ENCODE assay signal across 7 cellular contexts in genomic region chr14:58280954-58281787, GRCh38. TPM values are rescaled to one million over a fixed set of nuclear protein-coding genes. Genes with fewer than 3 reads are reported as not detected.
DNase-seq lines count a peak whose midpoint lies in the region; ATAC-seq and TF ChIP-seq lines count a peak whose summit lies in the region.

No MANE protein-coding gene starts in this region.

- H3K4me3 ChIP-seq in SK-N-SH (ENCODE audit: low read depth in 2 of 2, low read length in 1 of 2) = no peak overlapping the region
- peak overlapping the region in 1 of 2 experiments; percentile 19 for H3K4me3 ChIP-seq in mesenchymal stem cell (ENCODE audit: insufficient read depth in 1 of 2, low read depth in 1 of 2, low read length in 2 of 2)

- H4K20me1 ChIP-seq in SK-N-SH (ENCODE audit: insufficient read depth) = peaks cover 28% of the 10 kb centered on the region

- H4K8ac ChIP-seq in mesenchymal stem cell (ENCODE audit: low read length) = no peak overlapping the region

- no peaks in the 10 kb centered on the region for H3K27me3 ChIP-seq in SK-N-SH (ENCODE audit: insufficient read depth)
- no peaks in the 10 kb centered on the region for H3K27me3 ChIP-seq in mesenchymal stem cell (ENCODE audit: control insufficient read depth in 1 of 2, insufficient read depth in 1 of 2, low read length in 2 of 2)

- peaks cover 5% of the 10 kb centered on the region for H3K79me1 ChIP-seq in mesenchymal stem cell (replicated peaks; ENCODE audit: low read length, poor library complexity, severe bottlenecking)

- H3K4me1 ChIP-seq in SK-N-SH (ENCODE audit: control insufficient read depth in 1 of 2, insufficient read depth in 2 of 2, low read depth in 1 of 2, low read length in 1 of 2) = peaks cover 11 to 18% of the 10 kb centered on the region in 2 experiments; a peak in 3 of 4 replicates
- H3K4me1 ChIP-seq in mesenchymal stem cell (ENCODE audit: control insufficient read depth, insufficient read depth, low read depth, low read length) = peaks cover 9% of the 10 kb centered on the region

- WGBS in SK-N-SH (ENCODE audit: low lambda C conversion rate) = 17% methylated on average over 4 of the region's 4 CpGs
- 14% methylated on average over 3 of the region's 4 CpGs for WGBS in mesenchymal stem cell

- no peak overlapping the region for H3K18ac ChIP-seq in mesenchymal stem cell (ENCODE audit: low read depth in 1 of 2, low read length in 2 of 2)

- H3K9ac ChIP-seq in SK-N-SH (peak overlapping the region; percentile 49), mesenchymal stem cell (ENCODE audit: low read length) (peak overlapping the region; percentile 94)

- peak overlapping the region; percentile 84 to 91 for H3K27ac ChIP-seq in SK-N-SH (ENCODE audit: low read depth in 2 of 2, low read length in 1 of 2)
- H3K27ac ChIP-seq in mesenchymal stem cell (ENCODE audit: low read length, poor library complexity, severe bottlenecking) = peak overlapping the region; percentile 100

- H2BK12ac ChIP-seq in mesenchymal stem cell (ENCODE audit: low read length in 2 of 2) = no peak overlapping the region

- H3K4ac ChIP-seq in mesenchymal stem cell (ENCODE audit: low read depth in 1 of 2, low read length in 2 of 2) = no peak overlapping the region

- H3K27ac Mint-ChIP-seq in type B pancreatic cell = peak overlapping the region; percentile 92

- DNase-seq in GM13976 (ENCODE audit: low spot score) (peak; percentile 45), SK-N-SH (peak; percentile 33), mesenchymal stem cell (peak; percentile 96), type B pancreatic cell (ENCODE audit: extremely low spot score, unreplicated experiment) (no peak)
- peak; percentile 3 for DNase-seq in effector CD4-positive, alpha-beta T cell
- no peak for DNase-seq in NK-92 treated with Interleukin-12 subunit alpha and Interleukin-12 subunit beta, amount 100 ng/mL, for 24 hours (lab: John Stamatoyannopoulos, UW)

- TF ChIP-seq CTCF in GM13976 (IDR thresholded peaks at IDR 0.05; ENCODE audit: borderline replicate concordance, control extremely low read depth, extremely low read depth, insufficient read depth, missing control alignments) (no peak), SK-N-SH (IDR thresholded peaks at IDR 0.05) (no peak), type B pancreatic cell (conservative IDR thresholded peaks at IDR 0.05) (no peak)

- no peaks in the 10 kb centered on the region for H3K9me3 Mint-ChIP-seq in type B pancreatic cell

- no peak overlapping the region for H4K91ac ChIP-seq in mesenchymal stem cell (ENCODE audit: low read length)

- H3K36me3 ChIP-seq in SK-N-SH (replicated peaks in 1 of 2; ENCODE audit: control insufficient read depth in 1 of 2, insufficient read depth in 2 of 2, low read length in 1 of 2) (peaks cover 43 to 74% of the 10 kb centered on the region in 2 experiments), mesenchymal stem cell (ENCODE audit: control insufficient read depth in 1 of 2, insufficient read depth in 2 of 2, low read depth in 1 of 2, low read length in 2 of 2) (peaks cover 18 to 72% of the 10 kb centered on the region in 2 experiments)

- H2AFZ ChIP-seq in SK-N-SH (ENCODE audit: low read depth) = no peak overlapping the region
- no peak overlapping the region for H2AFZ ChIP-seq in mesenchymal stem cell (ENCODE audit: low read depth, low read length)

- peak overlapping the region; percentile 46 for H3K4me3 Mint-ChIP-seq in type B pancreatic cell

- peak; percentile 77 for ATAC-seq in HG02938 (IDR thresholded peaks at IDR 0.05; ENCODE audit: unreplicated experiment)

- no peaks in the 10 kb centered on the region for H3K9me2 ChIP-seq in SK-N-SH

- in situ Hi-C loops in GM13976 (cut with MboI; ENCODE audit: low sequenced_read_pairs, unreplicated experiment) = no loop called here

- H3K14ac ChIP-seq in mesenchymal stem cell (ENCODE audit: low read length in 2 of 2) = no peak overlapping the region

- H2BK5ac ChIP-seq in mesenchymal stem cell (ENCODE audit: low read depth, low read length, poor library complexity, severe bottlenecking) = peak overlapping the region; percentile 96

- peaks cover 22% of the 10 kb centered on the region for H3K4me1 Mint-ChIP-seq in type B pancreatic cell (ENCODE audit: unreplicated experiment)

- H3K27me3 Mint-ChIP-seq in type B pancreatic cell = no peaks in the 10 kb centered on the region

- peak; percentile 58 to 62; a peak in 3 of 4 replicates for TF ChIP-seq EP300 in SK-N-SH (IDR thresholded peaks at IDR 0.05; ENCODE audit: borderline replicate concordance in 1 of 2, low read depth in 1 of 2, low read length in 1 of 2)

- H3K23ac ChIP-seq in mesenchymal stem cell (ENCODE audit: low read length in 2 of 2) = no peak overlapping the region

- peaks cover 30% of the 10 kb centered on the region for H3F3A ChIP-seq in SK-N-SH (replicated peaks; ENCODE audit: insufficient read depth)

- H3K9me3 ChIP-seq in SK-N-SH = no peaks in the 10 kb centered on the region
- no peaks in the 10 kb centered on the region for H3K9me3 ChIP-seq in mesenchymal stem cell (ENCODE audit: control insufficient read depth, low read length)

- peak overlapping the region; percentile 96 for H2AK5ac ChIP-seq in mesenchymal stem cell (ENCODE audit: low read length, severe bottlenecking)

- peaks cover 92% of the 10 kb centered on the region for H3K79me2 ChIP-seq in SK-N-SH (ENCODE audit: insufficient read depth)

- no peak overlapping the region for H2BK15ac ChIP-seq in mesenchymal stem cell (ENCODE audit: low read depth, poor library complexity, severe bottlenecking)

- H3K4me2 ChIP-seq in SK-N-SH = peak overlapping the region; percentile 21; the same call in 1 of the 2 replicates
- H3K4me2 ChIP-seq in mesenchymal stem cell (ENCODE audit: low read length, poor library complexity, severe bottlenecking) = peak overlapping the region; percentile 28

- H3K36me3 Mint-ChIP-seq in type B pancreatic cell = peaks cover 26% of the 10 kb centered on the region

- TF ChIP-seq RAD21 in SK-N-SH (IDR thresholded peaks at IDR 0.05; ENCODE audit: low read length) = no peak

- no peak overlapping the region for H2BK120ac ChIP-seq in mesenchymal stem cell (ENCODE audit: low read depth, low read length)

- CTCF ChIA-PET in SK-N-SH (lab: Yijun Ruan, JAX) = no interaction called here

- POLR2A ChIA-PET in SK-N-SH (lab: Yijun Ruan, JAX) = no interaction called here

TF ChIP-seq in SK-N-SH, 30 proteins besides CTCF, POLR2A, EP300 and RAD21 (continues in another document):
- TF ChIP-seq GABPA (IDR thresholded peaks at IDR 0.05; ENCODE audit: low read depth) (0 out of 2 replicates have a peak, but pooled peaks have one; percentile 21), JUND (IDR thresholded peaks at IDR 0.05) (peak; percentile 75), TEAD4 (IDR thresholded peaks at IDR 0.05; ENCODE audit: borderline replicate concordance, insufficient read depth) (0 out of 2 replicates have a peak, but pooled peaks have one; percentile 41), GATA2 (CRISPR knock-in tag; IDR thresholded peaks at IDR 0.05) (no peak), ELF1 (IDR thresholded peaks at IDR 0.05) (peak; percentile 39; the same call in 1 of the 2 replicates), CHD2 (IDR thresholded peaks at IDR 0.05; ENCODE audit: low read length, partially characterized antibody) (no peak), ZBTB33 (IDR thresholded peaks at IDR 0.05; ENCODE audit: borderline replicate concordance, low read depth) (no peak), MEF2A (IDR thresholded peaks at IDR 0.05; ENCODE audit: borderline replicate concordance, low read depth) (no peak), IRF3 (IDR thresholded peaks at IDR 0.05; ENCODE audit: low read depth, low read length) (no peak)

RNA-seq across cellular contexts. Expression of gene ARID4A, which starts 17.2 kb away (rescaled TPM):
- polyA plus RNA-seq in SK-N-SH (2012; rRNA removed) = 4.6 and 5.6 TPM in 2 replicates
- 4.8 and 7.2 TPM in 2 replicates for polyA plus RNA-seq in SK-N-SH (2012; cell fraction: cytosol; rRNA removed)
- 12.3 and 13.9 TPM in 2 replicates for polyA plus RNA-seq in SK-N-SH (2012; cell fraction: nucleus; rRNA removed)
- 19.1 TPM for polyA plus RNA-seq in mesenchymal stem cell (2013, experiment 1 of 2)
- polyA plus RNA-seq in mesenchymal stem cell (2013, experiment 2 of 2) = 17.8 TPM
- 21.9 and 24.9 TPM in 2 replicates for total RNA-seq in type B pancreatic cell (ENCODE audit: low replicate concordance)

RNA-seq across cellular contexts. Expression of gene PSMA3, which starts 36.5 kb away (rescaled TPM):
- polyA plus RNA-seq in SK-N-SH (2012; rRNA removed) = 203 and 214 TPM in 2 replicates
- 226 and 277 TPM in 2 replicates for polyA plus RNA-seq in SK-N-SH (2012; cell fraction: cytosol; rRNA removed)
- polyA plus RNA-seq in SK-N-SH (2012; cell fraction: nucleus; rRNA removed) = 80.2 and 132 TPM in 2 replicates
- polyA plus RNA-seq in mesenchymal stem cell (2013, experiment 1 of 2) = 363 TPM
- 377 TPM for polyA plus RNA-seq in mesenchymal stem cell (2013, experiment 2 of 2)
- 170 and 173 TPM in 2 replicates for total RNA-seq in type B pancreatic cell (ENCODE audit: low replicate concordance)

Comparison
In these comparisons a context has a peak if more than half of its experiments do, and no peak if none do; other contexts are left out.
1. DNase-seq: peak in GM13976 (single experiment), SK-N-SH (single experiment), effector CD4-positive, alpha-beta T cell (single experiment) and mesenchymal stem cell (single experiment); none in type B pancreatic cell (single experiment) and NK-92 treated with Interleukin-12 subunit alpha and Interleukin-12 subunit beta, amount 100 ng/mL, for 24 hours (single experiment).